In genomic region chr3:179401561-179401960, GRCh38 we compare ENCODE assay signal across 24 cellular contexts.
"Had no signal": no experiment of that assay in that cellular context is flagged by ENCODE, and none has a peak within 500 bp of the region (broad histone marks: within the 10 kb centered on the region; RNA-seq: fewer than 3 reads in every experiment).

No MANE protein-coding gene starts in this region.

- H3K4me1 Mint-ChIP-seq: memory B cell had no signal

- H3K4me3 ChIP-seq: coronary artery, gastrocnemius medialis, heart right ventricle, left ventricle myocardium inferior, lower lobe of right lung, neural progenitor cell, ovary, smooth muscle cell had no signal

- H3K9me3 Mint-ChIP-seq: endodermal cell; immature natural killer cell; memory B cell; natural killer cell treated with Interleukin-12 subunit alpha and Interleukin-12 subunit beta and Interleukin-15 and Interleukin-18, amount 100 ng/mL, for 72 hours; neural progenitor cell had no signal

- H3K9me3 ChIP-seq: gastrocnemius medialis, heart right ventricle, left ventricle myocardium inferior, lower lobe of right lung, ovary had no signal

- H3K36me3 ChIP-seq: gastrocnemius medialis, neural progenitor cell, ovary had no signal

- DNase-seq: effector CD4-positive, alpha-beta T cell; endodermal cell; erythroblast; gastrocnemius medialis; heart right ventricle; hypothalamus; immature natural killer cell; kidney; left cardiac atrium; left ventricle myocardium inferior; lower lobe of right lung; midbrain; nucleus accumbens; ovary; right cardiac atrium; stimulated activated CD4-positive, alpha-beta T cell treated with anti-CD3 and anti-CD28 coated beads, Interleukin-2, amount 100 ng/mL, for 48 hours; stimulated activated naive CD4-positive, alpha-beta T cell treated with Interleukin-2 at 50 U/mL for 16 hours; trophoblast cell had no signal

- H3K4me3 Mint-ChIP-seq: endodermal cell; immature natural killer cell; memory B cell; natural killer cell treated with Interleukin-12 subunit alpha and Interleukin-12 subunit beta and Interleukin-15 and Interleukin-18, amount 100 ng/mL, for 72 hours; neural progenitor cell had no signal

- H3K36me3 Mint-ChIP-seq: natural killer cell treated with Interleukin-12 subunit alpha and Interleukin-12 subunit beta and Interleukin-15 and Interleukin-18, amount 100 ng/mL, for 72 hours had no signal

- H3K27me3 ChIP-seq: gastrocnemius medialis, heart right ventricle, neural progenitor cell, ovary had no signal

- H3K4me1 ChIP-seq: gastrocnemius medialis, left ventricle myocardium inferior, lower lobe of right lung, neural progenitor cell had no signal

- H3K9ac ChIP-seq: neural progenitor cell had no signal

- ATAC-seq: gastrocnemius medialis; heart right ventricle; left cardiac atrium; lower lobe of right lung; natural killer cell treated with Interleukin-12 subunit alpha and Interleukin-12 subunit beta and Interleukin-15 and Interleukin-18, amount 100 ng/mL, for 72 hours; right cardiac atrium had no signal

- H3K27ac ChIP-seq: coronary artery, gastrocnemius medialis, heart right ventricle, left ventricle myocardium inferior, lower lobe of right lung, neural progenitor cell, ovary had no signal

- H2AFZ ChIP-seq: neural progenitor cell had no signal

- H3K27me3 Mint-ChIP-seq: memory B cell; natural killer cell treated with Interleukin-12 subunit alpha and Interleukin-12 subunit beta and Interleukin-15 and Interleukin-18, amount 100 ng/mL, for 72 hours had no signal

- H3K27ac Mint-ChIP-seq: natural killer cell treated with Interleukin-12 subunit alpha and Interleukin-12 subunit beta and Interleukin-15 and Interleukin-18, amount 100 ng/mL, for 72 hours; neural progenitor cell had no signal

- H3K4me2 ChIP-seq: neural progenitor cell, smooth muscle cell had no signal

- FAIRE-seq: endothelial cell of umbilical vein, kidney had no signal
